ENCODE assay signal across 18 cellular contexts in genomic region chr4:22003878-22004277, GRCh38. TPM values are rescaled to one million over a fixed set of nuclear protein-coding genes. Genes with fewer than 3 reads are reported as not detected.
DNase-seq lines count a peak whose midpoint lies in the region; TF ChIP-seq lines count a peak whose summit lies in the region.
"Had no signal": no experiment of that assay in that cellular context is flagged by ENCODE, and none has a peak within 500 bp of the region (broad histone marks: within the 10 kb centered on the region; RNA-seq: fewer than 3 reads in every experiment).

No MANE protein-coding gene starts in this region.

- intact Hi-C loops in lower leg skin (cut with DNase I; ENCODE audit: low total_unique reads): no loop called here

- H3K79me2 ChIP-seq in SK-N-SH (ENCODE audit: insufficient read depth): no peaks in the 10 kb centered on the region

- POLR2A ChIA-PET in SK-N-SH (lab: Yijun Ruan, JAX): no interaction called here

- H3K27ac ChIP-seq in SK-N-SH (ENCODE audit: low read depth in 2 of 2, low read length in 1 of 2): no peak overlapping the region
- H3K27ac ChIP-seq: SJSA1 had no signal

- H3K4me1 ChIP-seq in SK-N-SH (ENCODE audit: control insufficient read depth in 1 of 2, insufficient read depth in 2 of 2, low read depth in 1 of 2, low read length in 1 of 2): no peaks in the 10 kb centered on the region
- H3K4me1 ChIP-seq: SJSA1 had no signal

- no peak overlapping the region for H3K4me2 ChIP-seq in SK-N-SH

- H2AFZ ChIP-seq in SK-N-SH (ENCODE audit: low read depth): no peak overlapping the region

- no peaks in the 10 kb centered on the region for H4K20me1 ChIP-seq in SK-N-SH (ENCODE audit: insufficient read depth)

- no peaks in the 10 kb centered on the region for H3K27me3 ChIP-seq in SK-N-SH (ENCODE audit: insufficient read depth)
- H3K27me3 ChIP-seq: SJSA1 had no signal

- 0% methylated on average over 1 of the region's 1 CpG for WGBS in SK-N-SH (ENCODE audit: low lambda C conversion rate)
- 86% methylated on average over 1 of the region's 1 CpG for WGBS in lower leg skin, 2 donors

- H3F3A ChIP-seq in SK-N-SH (replicated peaks; ENCODE audit: insufficient read depth): no peaks in the 10 kb centered on the region

- TF ChIP-seq RAD21 in Ishikawa (IDR thresholded peaks at IDR 0.05; ENCODE audit: low read depth) (no peak), SK-N-SH (IDR thresholded peaks at IDR 0.05; ENCODE audit: low read length) (no peak)

- CTCF ChIA-PET in SK-N-SH (lab: Yijun Ruan, JAX): interaction anchor here (1.0 kb wide), 1 partner anchor 23 kb away, joined by 3 read pairs; no protein-coding TSS in a partner anchor

- DNase-seq in SK-N-SH (no peak), iPS-NIHi11 (ENCODE audit: low spot score) (peak; percentile 18), renal cortical epithelial cell (ENCODE audit: low read depth) (peak; percentile 2), NCI-H526 treated with DMSO at 0.1 percent for 48 hours (lab: John Stamatoyannopoulos, UW) (no peak), lower leg skin (ENCODE audit: low spot score in 2 of 2) (no peak), inferior parietal cortex (ENCODE audit: extremely low spot score) (no peak)
- DNase-seq: ACHN; C1 segment of cervical spinal cord; CD8-positive, alpha-beta memory T cell; DMS53; H9; KG1; NCI-H1436; NCI-H2029; NCI-H345; NCI-H524 treated with DMSO at 0.1 percent for 48 hours had no signal

- no peaks in the 10 kb centered on the region for H3K9me2 ChIP-seq in SK-N-SH

- H3K36me3 ChIP-seq in SK-N-SH (replicated peaks in 1 of 2; ENCODE audit: control insufficient read depth in 1 of 2, insufficient read depth in 2 of 2, low read length in 1 of 2): no peaks in the 10 kb centered on the region
- H3K36me3 ChIP-seq: SJSA1 had no signal

- no peak for TF ChIP-seq EP300 in Ishikawa (IDR thresholded peaks at IDR 0.05; ENCODE audit: borderline replicate concordance)
- TF ChIP-seq EP300 in SK-N-SH (IDR thresholded peaks at IDR 0.05; ENCODE audit: borderline replicate concordance in 1 of 2, low read depth in 1 of 2, low read length in 1 of 2): no peak

- TF ChIP-seq CTCF in SK-N-SH (IDR thresholded peaks at IDR 0.05): no peak
- TF ChIP-seq CTCF in lower leg skin (IDR thresholded peaks at IDR 0.05): no peak

- no peaks in the 10 kb centered on the region for H3K9me3 ChIP-seq in SK-N-SH
- H3K9me3 ChIP-seq: SJSA1 had no signal

- no peak for TF ChIP-seq POLR2A in lower leg skin (IDR thresholded peaks at IDR 0.05)

- H3K4me3 ChIP-seq in SK-N-SH (ENCODE audit: low read depth in 2 of 2, low read length in 1 of 2): no peak overlapping the region
- H3K4me3 ChIP-seq in lower leg skin (ENCODE audit: low read depth, poor library complexity, severe bottlenecking): no peak overlapping the region
- H3K4me3 ChIP-seq: SJSA1 had no signal

- no peak overlapping the region for H3K9ac ChIP-seq in SK-N-SH

TF ChIP-seq in Ishikawa, 13 proteins besides CTCF, POLR2A, EP300 and RAD21:
- no peak for TF ChIP-seq EGR1 (IDR thresholded peaks at IDR 0.05)
- TF ChIP-seq, protein P1, sequence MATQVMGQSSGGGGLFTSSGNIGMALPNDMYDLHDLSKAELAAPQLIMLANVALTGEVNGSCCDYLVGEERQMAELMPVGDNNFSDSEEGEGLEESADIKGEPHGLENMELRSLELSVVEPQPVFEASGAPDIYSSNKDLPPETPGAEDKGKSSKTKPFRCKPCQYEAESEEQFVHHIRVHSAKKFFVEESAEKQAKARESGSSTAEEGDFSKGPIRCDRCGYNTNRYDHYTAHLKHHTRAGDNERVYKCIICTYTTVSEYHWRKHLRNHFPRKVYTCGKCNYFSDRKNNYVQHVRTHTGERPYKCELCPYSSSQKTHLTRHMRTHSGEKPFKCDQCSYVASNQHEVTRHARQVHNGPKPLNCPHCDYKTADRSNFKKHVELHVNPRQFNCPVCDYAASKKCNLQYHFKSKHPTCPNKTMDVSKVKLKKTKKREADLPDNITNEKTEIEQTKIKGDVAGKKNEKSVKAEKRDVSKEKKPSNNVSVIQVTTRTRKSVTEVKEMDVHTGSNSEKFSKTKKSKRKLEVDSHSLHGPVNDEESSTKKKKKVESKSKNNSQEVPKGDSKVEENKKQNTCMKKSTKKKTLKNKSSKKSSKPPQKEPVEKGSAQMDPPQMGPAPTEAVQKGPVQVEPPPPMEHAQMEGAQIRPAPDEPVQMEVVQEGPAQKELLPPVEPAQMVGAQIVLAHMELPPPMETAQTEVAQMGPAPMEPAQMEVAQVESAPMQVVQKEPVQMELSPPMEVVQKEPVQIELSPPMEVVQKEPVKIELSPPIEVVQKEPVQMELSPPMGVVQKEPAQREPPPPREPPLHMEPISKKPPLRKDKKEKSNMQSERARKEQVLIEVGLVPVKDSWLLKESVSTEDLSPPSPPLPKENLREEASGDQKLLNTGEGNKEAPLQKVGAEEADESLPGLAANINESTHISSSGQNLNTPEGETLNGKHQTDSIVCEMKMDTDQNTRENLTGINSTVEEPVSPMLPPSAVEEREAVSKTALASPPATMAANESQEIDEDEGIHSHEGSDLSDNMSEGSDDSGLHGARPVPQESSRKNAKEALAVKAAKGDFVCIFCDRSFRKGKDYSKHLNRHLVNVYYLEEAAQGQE (IDR thresholded peaks at IDR 0.05; ENCODE audit: low read depth): peak; percentile 65

TF ChIP-seq in SK-N-SH, 30 proteins besides CTCF, POLR2A, EP300 and RAD21:
- TF ChIP-seq, protein P2, sequence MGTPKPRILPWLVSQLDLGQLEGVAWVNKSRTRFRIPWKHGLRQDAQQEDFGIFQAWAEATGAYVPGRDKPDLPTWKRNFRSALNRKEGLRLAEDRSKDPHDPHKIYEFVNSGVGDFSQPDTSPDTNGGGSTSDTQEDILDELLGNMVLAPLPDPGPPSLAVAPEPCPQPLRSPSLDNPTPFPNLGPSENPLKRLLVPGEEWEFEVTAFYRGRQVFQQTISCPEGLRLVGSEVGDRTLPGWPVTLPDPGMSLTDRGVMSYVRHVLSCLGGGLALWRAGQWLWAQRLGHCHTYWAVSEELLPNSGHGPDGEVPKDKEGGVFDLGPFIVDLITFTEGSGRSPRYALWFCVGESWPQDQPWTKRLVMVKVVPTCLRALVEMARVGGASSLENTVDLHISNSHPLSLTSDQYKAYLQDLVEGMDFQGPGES (IDR thresholded peaks at IDR 0.05; ENCODE audit: low read depth, low read length): no peak
- TF ChIP-seq, protein P1 (IDR thresholded peaks at IDR 0.05; ENCODE audit: low read depth, low read length): peak; percentile 93
- TF ChIP-seq FOXM1 (IDR thresholded peaks at IDR 0.05; ENCODE audit: low read depth): no peak
- TF ChIP-seq TCF12 (IDR thresholded peaks at IDR 0.05): peak; percentile 22; the same call in 1 of the 2 replicates
- TF ChIP-seq, protein P3, sequence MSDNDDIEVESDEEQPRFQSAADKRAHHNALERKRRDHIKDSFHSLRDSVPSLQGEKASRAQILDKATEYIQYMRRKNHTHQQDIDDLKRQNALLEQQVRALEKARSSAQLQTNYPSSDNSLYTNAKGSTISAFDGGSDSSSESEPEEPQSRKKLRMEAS (IDR thresholded peaks at IDR 0.05; ENCODE audit: low read depth): no peak
- TF ChIP-seq YY1 (IDR thresholded peaks at IDR 0.05; ENCODE audit: low read depth): no peak

RNA-seq across cellular contexts. Expression of gene KCNIP4, which starts 55.3 kb away (rescaled TPM):
- polyA plus RNA-seq in SK-N-SH (2012; rRNA removed): 0.18 and 0.26 TPM in 2 replicates
- 0.42 and 0.64 TPM in 2 replicates for polyA plus RNA-seq in SK-N-SH (2012; cell fraction: cytosol; rRNA removed)
- polyA plus RNA-seq in SK-N-SH (2012; cell fraction: nucleus; rRNA removed): 0.08 and 0.46 TPM in 2 replicates
- 0.52 and 8.7 TPM in 2 replicates for total RNA-seq in renal cortical epithelial cell
- total RNA-seq in lower leg skin: not detected
- total RNA-seq: CD8-positive, alpha-beta memory T cell; H9; SJSA1 had no signal

Comparison
In these comparisons a context has a peak if more than half of its experiments do, and no peak if none do; other contexts are left out.
1. DNase-seq: peak in iPS-NIHi11 (single experiment) and renal cortical epithelial cell (single experiment); none in SK-N-SH (single experiment), NCI-H526 treated with DMSO at 0.1 percent for 48 hours (single experiment), lower leg skin (0 of 2) and inferior parietal cortex (single experiment).